Comparison of ENCODE assay signal across 15 cellular contexts in the genomic region with DNA sequence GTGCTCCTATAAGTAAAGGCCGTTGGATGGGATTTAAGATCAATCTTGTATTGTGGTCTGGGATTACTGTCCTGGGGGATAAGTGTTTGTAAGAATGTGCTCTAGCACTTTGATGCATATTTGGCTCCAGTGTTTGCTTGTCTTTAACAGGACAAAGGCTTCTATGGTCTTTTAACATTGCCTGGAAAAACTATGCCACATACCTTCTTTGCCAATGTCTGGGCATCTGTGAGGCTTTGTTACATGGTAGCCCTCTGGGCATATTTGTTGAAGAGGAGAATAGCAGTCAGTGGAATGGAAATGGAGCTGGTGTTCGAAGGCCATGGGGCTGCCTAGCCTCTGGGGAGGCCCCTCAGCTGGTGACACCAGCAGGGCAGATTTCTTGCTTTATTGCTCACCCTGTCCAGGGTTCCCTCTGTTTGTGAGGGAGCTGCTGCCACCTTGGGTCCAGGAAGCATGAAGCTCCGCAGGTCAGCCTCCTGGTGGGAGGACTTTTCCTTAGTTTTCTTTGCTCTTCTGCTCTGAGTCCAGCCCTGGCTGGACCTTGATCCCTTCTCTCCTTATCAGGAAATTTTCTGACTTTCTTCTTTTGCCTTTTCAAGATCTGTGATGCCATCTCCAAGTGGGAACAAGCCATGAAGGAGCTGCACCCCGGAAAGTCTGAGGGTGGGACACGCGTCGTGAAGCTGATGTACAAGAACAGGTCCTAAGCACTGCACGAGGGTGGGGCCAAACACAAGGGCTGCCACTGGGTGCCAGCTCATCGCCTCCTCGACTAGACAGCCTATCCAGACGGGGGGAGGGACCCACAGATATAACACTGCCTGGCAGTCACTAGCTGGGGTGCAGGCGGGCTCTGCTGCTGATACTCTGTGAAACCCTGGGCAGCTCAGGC. TPM values are rescaled to one million over a fixed set of nuclear protein-coding genes. Genes with fewer than 3 reads are reported as not detected.
DNase-seq lines count a peak whose midpoint lies in the region; ATAC-seq and TF ChIP-seq lines count a peak whose summit lies in the region.
"Had no signal": no experiment of that assay in that cellular context is flagged by ENCODE, and none has a peak within 500 bp of the region (broad histone marks: within the 10 kb centered on the region; RNA-seq: fewer than 3 reads in every experiment).

No MANE protein-coding gene starts in this region.

- no peaks in the 10 kb centered on the region for H3K4me1 ChIP-seq in suprapubic skin

- H3K9me3 Mint-ChIP-seq in activated CD8-positive, alpha-beta memory T cell treated with anti-CD3 and anti-CD28 coated beads, Interleukin-2, amount 10 ng/mL, durations not matched to agents 7 days and 5 days (ENCODE audit: low read depth), result no peaks in the 10 kb centered on the region
- H3K9me3 Mint-ChIP-seq: IgD-negative memory B cell had no signal

- H3K36me3 ChIP-seq in WERI-Rb-1 (no peaks in the 10 kb centered on the region), suprapubic skin (peaks cover 21% of the 10 kb centered on the region)

- 80% methylated on average over 12 of the region's 12 CpGs for WGBS in suprapubic skin

- ATAC-seq in activated CD8-positive, alpha-beta memory T cell treated with anti-CD3 and anti-CD28 coated beads, Interleukin-2, amount 10 ng/mL, durations not matched to agents 7 days and 5 days, result peak; percentile 35
- ATAC-seq in HG03139 (IDR thresholded peaks at IDR 0.05; ENCODE audit: unreplicated experiment), result no peak

- TF ChIP-seq CTCF in WERI-Rb-1 (IDR thresholded peaks at IDR 0.05; ENCODE audit: low read depth, low read length) (peak; percentile 37; the same call in 1 of the 2 replicates), suprapubic skin (IDR thresholded peaks at IDR 0.05) (no peak)

- no peak overlapping the region for H3K4me3 ChIP-seq in WERI-Rb-1 (ENCODE audit: low read depth, low read length)
- no peak overlapping the region for H3K4me3 ChIP-seq in suprapubic skin

- H3K9me3 ChIP-seq in WERI-Rb-1 (ENCODE audit: severe bottlenecking) (no peaks in the 10 kb centered on the region), suprapubic skin (no peaks in the 10 kb centered on the region)

- CTCF ChIA-PET in activated CD8-positive, alpha-beta memory T cell treated with anti-CD3 and anti-CD28 coated beads, Interleukin-2, amount 10 ng/mL, durations not matched to agents 7 days and 5 days (lab: Charles Lee), result interaction anchor here (1.1 to 3.6 kb wide), 11 partner anchors 9 to 153 kb away, joined by 3 to 36 read pairs (median 4); a partner anchor contains a TSS

- TF ChIP-seq EP300 in suprapubic skin (IDR thresholded peaks at IDR 0.05), result no peak

- H3K36me3 Mint-ChIP-seq in activated CD8-positive, alpha-beta memory T cell treated with anti-CD3 and anti-CD28 coated beads, Interleukin-2, amount 10 ng/mL, durations not matched to agents 7 days and 5 days, result no peaks in the 10 kb centered on the region
- H3K36me3 Mint-ChIP-seq: IgD-negative memory B cell had no signal

- no peak for TF ChIP-seq POLR2A in suprapubic skin (IDR thresholded peaks at IDR 0.05)

- H3K27ac ChIP-seq in WERI-Rb-1 (no peak overlapping the region), layer of hippocampus (ENCODE audit: low read depth, low read length) (peak overlapping the region; percentile 22), suprapubic skin (no peak overlapping the region)

- peaks cover 12% of the 10 kb centered on the region for H3K4me1 Mint-ChIP-seq in activated CD8-positive, alpha-beta memory T cell treated with anti-CD3 and anti-CD28 coated beads, Interleukin-2, amount 10 ng/mL, durations not matched to agents 7 days and 5 days
- H3K4me1 Mint-ChIP-seq: IgD-negative memory B cell had no signal

- no peak overlapping the region for H3K27ac Mint-ChIP-seq in activated CD8-positive, alpha-beta memory T cell treated with anti-CD3 and anti-CD28 coated beads, Interleukin-2, amount 10 ng/mL, durations not matched to agents 7 days and 5 days

- no peaks in the 10 kb centered on the region for H3K27me3 Mint-ChIP-seq in activated CD8-positive, alpha-beta memory T cell treated with anti-CD3 and anti-CD28 coated beads, Interleukin-2, amount 10 ng/mL, durations not matched to agents 7 days and 5 days
- H3K27me3 Mint-ChIP-seq: IgD-negative memory B cell had no signal

- no peak for DNase-seq in activated CD8-positive, alpha-beta memory T cell treated with anti-CD3 and anti-CD28 coated beads, Interleukin-2, amount 10 ng/mL, durations not matched to agents 7 days and 5 days
- no peak for DNase-seq in activated CD8-positive, alpha-beta memory T cell treated with anti-CD3 and anti-CD28 coated beads, Interleukin-2, amount 50 U/mL, for 4 hours
- DNase-seq in WERI-Rb-1 (no peak), suprapubic skin (ENCODE audit: low spot score in 2 of 2) (peak; percentile 45 to 71), iPS-NIHi11 (ENCODE audit: low spot score) (no peak), NCI-H2196 (lab: John Stamatoyannopoulos, UW; ENCODE audit: unreplicated experiment) (no peak)
- DNase-seq: DMS153; EL; H7; NCI-H2081; NK-92 treated with Interleukin-12 subunit alpha and Interleukin-12 subunit beta, amount 100 ng/mL, for 24 hours; OCI-M1 had no signal

- no peaks in the 10 kb centered on the region for H3K27me3 ChIP-seq in WERI-Rb-1 (ENCODE audit: insufficient read depth, low read depth, severe bottlenecking)
- no peaks in the 10 kb centered on the region for H3K27me3 ChIP-seq in layer of hippocampus (ENCODE audit: control insufficient read depth, insufficient read depth, low read length)
- H3K27me3 ChIP-seq in suprapubic skin, result no peaks in the 10 kb centered on the region

- no peak overlapping the region for H3K4me3 Mint-ChIP-seq in activated CD8-positive, alpha-beta memory T cell treated with anti-CD3 and anti-CD28 coated beads, Interleukin-2, amount 10 ng/mL, durations not matched to agents 7 days and 5 days
- H3K4me3 Mint-ChIP-seq: IgD-negative memory B cell had no signal

RNA-seq across cellular contexts. Expression of a gene that starts 19.5 kb away (rescaled TPM):
- 10 to 100 TPM; 16.3 to 17.1 TPM for total RNA-seq in activated CD8-positive, alpha-beta memory T cell treated with anti-CD3 and anti-CD28 coated beads, Interleukin-2, amount 10 ng/mL, durations not matched to agents 7 days and 5 days
- 10 to 100 TPM; 29.6 to 50.5 (median 36.4) TPM for total RNA-seq in suprapubic skin

RNA-seq across cellular contexts. Expression of a gene that starts 39.1 kb away (rescaled TPM):
- 10 to 100 TPM in 1 of 2 experiments, 1 to 10 TPM in 1; 6.2 to 13.6 TPM for total RNA-seq in activated CD8-positive, alpha-beta memory T cell treated with anti-CD3 and anti-CD28 coated beads, Interleukin-2, amount 10 ng/mL, durations not matched to agents 7 days and 5 days
- total RNA-seq in suprapubic skin, result 1 to 10 TPM; 3.5 to 9.6 (median 5.4) TPM

RNA-seq across cellular contexts. Expression of a gene that starts 47.5 kb away (rescaled TPM):
- total RNA-seq in activated CD8-positive, alpha-beta memory T cell treated with anti-CD3 and anti-CD28 coated beads, Interleukin-2, amount 10 ng/mL, durations not matched to agents 7 days and 5 days, result under 1 TPM; 0.19 to 0.79 TPM
- 10 to 100 TPM; 15.3 to 75.6 (median 23.7) TPM for total RNA-seq in suprapubic skin

Comparison
In these comparisons a context has a peak if more than half of its experiments do, and no peak if none do; other contexts are left out.
1. DNase-seq: peak in suprapubic skin (2 of 2); none in activated CD8-positive, alpha-beta memory T cell treated with anti-CD3 and anti-CD28 coated beads, Interleukin-2, amount 10 ng/mL, durations not matched to agents 7 days and 5 days (single experiment), activated CD8-positive, alpha-beta memory T cell treated with anti-CD3 and anti-CD28 coated beads, Interleukin-2, amount 50 U/mL, for 4 hours (single experiment), WERI-Rb-1 (single experiment), iPS-NIHi11 (single experiment) and NCI-H2196 (single experiment).
2. RNA of a gene that starts 47.5 kb away (total RNA-seq): 15.3 to 75.6 TPM in suprapubic skin; 0.19 to 0.79 TPM in activated CD8-positive, alpha-beta memory T cell treated with anti-CD3 and anti-CD28 coated beads, Interleukin-2, amount 10 ng/mL, durations not matched to agents 7 days and 5 days; every median in the first group is over 4 times any median in the second.